Comparison of ENCODE assay signal across 25 cellular contexts in genomic region chr7:45104844-45105587, GRCh38. TPM values are rescaled to one million over a fixed set of nuclear protein-coding genes. Genes with fewer than 3 reads are reported as not detected.
"Had no signal": no experiment of that assay in that cellular context is flagged by ENCODE, and none has a peak within 500 bp of the region (broad histone marks: within the 10 kb centered on the region; RNA-seq: fewer than 3 reads in every experiment).

No MANE protein-coding gene starts in this region.

- H3K27ac Mint-ChIP-seq: activated naive CD4-positive, alpha-beta T cell treated with anti-CD3 and anti-CD28 coated beads, Interleukin-2, amount 50 U/mL, for 24 hours; activated T-helper 1 cell treated with anti-CD3 and anti-CD28 coated beads, Interleukin-12 subunit alpha, Interleukin-12 subunit beta, Interleukin-2, Interleukin-4 antibody, amounts not matched to agents 30 ng/mL and 10 ng/mL and 1 ng/mL, durations not matched to agents 14 hours and 24 hours and 36 hours; dendritic cell treated with granulocyte-macrophage colony-stimulating factor and Interleukin-4, amounts not matched to agents 40 ng/mL and 50 ng/mL, for 4 days; natural killer cell treated with Interleukin-12 subunit alpha and Interleukin-12 subunit beta and Interleukin-15 and Interleukin-18, amount 100 ng/mL, for 72 hours; progenitor cell of endocrine pancreas; T-cell; T-helper 2 cell treated with Interferon-gamma antibody and Interleukin-4, amounts not matched to agents 5 μg/mL and 100 μg/mL, for 36 hours had no signal

- H3K4me1 ChIP-seq: foreskin keratinocyte had no signal

- H3K36me3 Mint-ChIP-seq: natural killer cell treated with Interleukin-12 subunit alpha and Interleukin-12 subunit beta and Interleukin-15 and Interleukin-18, amount 100 ng/mL, for 72 hours had no signal

- ATAC-seq: body of pancreas; foreskin keratinocyte; left lung; natural killer cell treated with Interleukin-12 subunit alpha and Interleukin-12 subunit beta and Interleukin-15 and Interleukin-18, amount 100 ng/mL, for 72 hours; T-cell had no signal

- H3K9me3 ChIP-seq: body of pancreas, left lung, stomach, transverse colon had no signal

- H3K27me3 Mint-ChIP-seq: activated naive CD4-positive, alpha-beta T cell treated with anti-CD3 and anti-CD28 coated beads, Interleukin-2, amount 50 U/mL, for 24 hours; dendritic cell treated with granulocyte-macrophage colony-stimulating factor and Interleukin-4, amounts not matched to agents 40 ng/mL and 50 ng/mL, for 4 days; natural killer cell treated with Interleukin-12 subunit alpha and Interleukin-12 subunit beta and Interleukin-15 and Interleukin-18, amount 100 ng/mL, for 72 hours; progenitor cell of endocrine pancreas; T-cell had no signal

- H3K27me3 ChIP-seq: body of pancreas, cardiac muscle cell, foreskin keratinocyte, left lung, stomach, transverse colon had no signal

- H3K4me3 ChIP-seq: body of pancreas, cardiac muscle cell, left lung, stomach, transverse colon had no signal

- H3K4me3 Mint-ChIP-seq: activated naive CD4-positive, alpha-beta T cell treated with anti-CD3 and anti-CD28 coated beads, Interleukin-2, amount 50 U/mL, for 24 hours; activated T-helper 1 cell treated with anti-CD3 and anti-CD28 coated beads, Interleukin-12 subunit alpha, Interleukin-12 subunit beta, Interleukin-2, Interleukin-4 antibody, amounts not matched to agents 30 ng/mL and 10 ng/mL and 1 ng/mL, durations not matched to agents 14 hours and 24 hours and 36 hours; dendritic cell treated with granulocyte-macrophage colony-stimulating factor and Interleukin-4, amounts not matched to agents 40 ng/mL and 50 ng/mL, for 4 days; natural killer cell treated with Interleukin-12 subunit alpha and Interleukin-12 subunit beta and Interleukin-15 and Interleukin-18, amount 100 ng/mL, for 72 hours; T-helper 2 cell treated with Interferon-gamma antibody and Interleukin-4, amounts not matched to agents 5 μg/mL and 100 μg/mL, for 36 hours had no signal

- H3K27ac ChIP-seq: body of pancreas, cardiac muscle cell, foreskin keratinocyte, left lung, stomach, transverse colon, WERI-Rb-1 had no signal

- H3K9me3 Mint-ChIP-seq: activated naive CD4-positive, alpha-beta T cell treated with anti-CD3 and anti-CD28 coated beads, Interleukin-2, amount 50 U/mL, for 24 hours; activated T-helper 1 cell treated with anti-CD3 and anti-CD28 coated beads, Interleukin-12 subunit alpha, Interleukin-12 subunit beta, Interleukin-2, Interleukin-4 antibody, amounts not matched to agents 30 ng/mL and 10 ng/mL and 1 ng/mL, durations not matched to agents 14 hours and 24 hours and 36 hours; dendritic cell treated with granulocyte-macrophage colony-stimulating factor and Interleukin-4, amounts not matched to agents 40 ng/mL and 50 ng/mL, for 4 days; natural killer cell treated with Interleukin-12 subunit alpha and Interleukin-12 subunit beta and Interleukin-15 and Interleukin-18, amount 100 ng/mL, for 72 hours; T-cell; T-helper 2 cell treated with Interferon-gamma antibody and Interleukin-4, amounts not matched to agents 5 μg/mL and 100 μg/mL, for 36 hours had no signal

- DNase-seq: activated CD8-positive, alpha-beta memory T cell treated with anti-CD3 and anti-CD28 coated beads, Interleukin-2, amount 50 U/mL, for 48 hours; activated gamma-delta T cell; anterior cingulate cortex; body of pancreas; effector CD4-positive, alpha-beta T cell; foreskin keratinocyte; left lung; mammary epithelial cell; midbrain; stimulated activated CD4-positive, alpha-beta T cell treated with anti-CD3 and anti-CD28 coated beads, Interleukin-4, amount 100 ng/mL, for 4 hours; stomach; T-cell; transverse colon; WERI-Rb-1 had no signal

RNA-seq across cellular contexts. Expression of gene RAMP3, which starts 52.6 kb away (rescaled TPM):
- total RNA-seq: activated CD8-positive, alpha-beta memory T cell treated with anti-CD3 and anti-CD28 coated beads for 36 hours; activated T-helper 1 cell treated with anti-CD3 and anti-CD28 coated beads, Interleukin-12 subunit alpha, Interleukin-12 subunit beta, Interleukin-2, Interleukin-4 antibody, amounts not matched to agents 30 ng/mL and 10 ng/mL and 1 ng/mL, durations not matched to agents 14 hours and 24 hours and 36 hours; cardiac muscle cell; chondrocyte; foreskin keratinocyte; kidney epithelial cell; mammary epithelial cell; natural killer cell treated with Interleukin-12 subunit alpha and Interleukin-12 subunit beta and Interleukin-15 and Interleukin-18, amount 100 ng/mL, for 72 hours; osteocyte; progenitor cell of endocrine pancreas had no signal
- polyA plus RNA-seq: cardiac muscle cell, foreskin keratinocyte, mammary epithelial cell had no signal
